ENCODE assay signal across 1 cellular context in the genomic region with DNA sequence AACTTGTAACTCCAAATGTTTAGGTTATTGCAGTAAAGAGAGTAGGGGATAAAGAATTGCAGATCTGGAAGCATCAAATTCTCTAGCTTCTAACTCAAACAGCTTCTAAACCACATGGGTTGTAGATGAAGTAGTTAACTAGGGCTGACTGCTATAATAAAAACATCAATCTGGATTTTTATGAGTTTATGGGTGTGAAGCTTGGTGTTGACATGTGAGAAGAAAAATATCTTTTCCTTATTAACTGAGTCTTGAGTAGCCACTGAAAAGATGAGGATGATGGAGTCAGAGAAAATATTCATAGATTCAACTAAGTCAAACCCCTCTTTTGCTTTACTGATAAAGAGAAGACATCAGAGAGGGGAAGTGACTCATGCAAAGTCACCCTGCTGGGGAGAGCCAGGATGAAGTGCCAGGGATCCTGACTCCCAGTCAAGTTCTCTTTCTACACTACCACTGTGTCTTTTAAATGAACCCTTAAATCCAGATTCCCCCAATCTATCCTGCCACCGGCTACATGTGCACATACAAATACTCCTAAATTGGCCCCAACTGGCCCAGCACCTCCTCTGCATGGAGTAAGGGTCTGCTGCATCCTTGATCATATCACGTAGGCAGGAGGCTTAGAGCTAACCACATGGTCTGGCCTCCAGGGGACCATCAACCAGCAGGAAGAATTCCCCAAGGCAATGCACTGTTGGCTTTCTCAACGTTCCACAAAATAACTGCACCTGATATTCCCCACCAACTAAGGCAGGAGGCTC.
TF ChIP-seq lines count a peak whose summit lies in the region.

No MANE protein-coding gene starts in this region.

TF ChIP-seq in HEK293, 187 proteins besides CTCF, POLR2A, EP300 and RAD21 (continued from another document):
- peak; percentile 44; the same call in 1 of the 2 replicates for TF ChIP-seq OSR2 (tag by site-specific recombination; IDR thresholded peaks at IDR 0.05)
- no peak for TF ChIP-seq ZNF843 (tag by site-specific recombination; IDR thresholded peaks at IDR 0.05)
